7 cellular contexts compared by ENCODE assay signal in genomic region chr2:70085711-70086277, GRCh38. TPM values are rescaled to one million over a fixed set of nuclear protein-coding genes. Genes with fewer than 3 reads are reported as not detected.
DNase-seq lines count a peak whose midpoint lies in the region; TF ChIP-seq lines count a peak whose summit lies in the region.

No MANE protein-coding gene starts in this region.

- H3K27ac ChIP-seq in RWPE1, result peak overlapping the region; percentile 99
- peak overlapping the region; percentile 100 for H3K27ac ChIP-seq in trophoblast cell (ENCODE audit: low read depth, low read length)

- peak overlapping the region; percentile 99 for H4K91ac ChIP-seq in trophoblast cell (ENCODE audit: low read depth, low read length)

- no peaks in the 10 kb centered on the region for H3K27me3 ChIP-seq in H7 (ENCODE audit: control insufficient read depth, insufficient read depth, low read length)
- H3K27me3 ChIP-seq in trophoblast cell (ENCODE audit: insufficient read depth, low read length), result no peaks in the 10 kb centered on the region

- peak overlapping the region; percentile 81 for H4K12ac ChIP-seq in trophoblast cell (ENCODE audit: low read depth, low read length)

- peak overlapping the region; percentile 97 for H4K8ac ChIP-seq in trophoblast cell (ENCODE audit: low read depth, low read length)

- no peaks in the 10 kb centered on the region for H3K9me3 ChIP-seq in trophoblast cell (ENCODE audit: insufficient read depth, low read depth, low read length)

- CTCF ChIA-PET in RWPE1 (lab: Yijun Ruan, JAX), result interaction anchor here (0.9 kb wide), 1 partner anchor 57 kb away, joined by 4 read pairs; no protein-coding TSS in a partner anchor

- peak overlapping the region; percentile 93 for H3K9ac ChIP-seq in trophoblast cell (ENCODE audit: low read length)

- DNase-seq in H7 (peak; percentile 28), RWPE1 (ENCODE audit: low spot score) (no peak), epithelial cell of esophagus (ENCODE audit: low read depth) (no peak), trophoblast cell (no peak), inferior parietal cortex (ENCODE audit: extremely low spot score) (no peak), globus pallidus (ENCODE audit: low spot score) (no peak), KG1 (lab: John Stamatoyannopoulos, UW) (no peak)

- peaks cover 3 to 12% of the 10 kb centered on the region in 2 experiments for H3K4me1 ChIP-seq in trophoblast cell (ENCODE audit: control insufficient read depth in 1 of 2, insufficient read depth in 2 of 2, low read length in 2 of 2)

- no CpG with 5 or more reads among the region's 22 CpGs for WGBS in trophoblast cell (ENCODE audit: extremely low coverage, insufficient coverage, insufficient read length)

- H3K36me3 ChIP-seq in H7 (replicated peaks; ENCODE audit: control insufficient read depth, insufficient read depth, low read length), result peaks cover 18% of the 10 kb centered on the region
- H3K36me3 ChIP-seq in trophoblast cell (ENCODE audit: control insufficient read depth in 1 of 2, insufficient read depth in 2 of 2, low read length in 2 of 2), result peaks cover 9 to 11% of the 10 kb centered on the region in 2 experiments

- H3K23ac ChIP-seq in trophoblast cell (ENCODE audit: low read length), result no peak overlapping the region

- peak overlapping the region; percentile 93 for H2BK120ac ChIP-seq in trophoblast cell (ENCODE audit: insufficient read depth, low read length, poor library complexity)

- H3K79me2 ChIP-seq in trophoblast cell (ENCODE audit: control insufficient read depth, insufficient read depth, low read length, poor library complexity), result peaks cover 23% of the 10 kb centered on the region

- peak overlapping the region; percentile 79 for H3K4me3 ChIP-seq in H7 (ENCODE audit: insufficient read depth, low read depth, low read length)
- H3K4me3 ChIP-seq in epithelial cell of esophagus (ENCODE audit: low read length), result peak overlapping the region; percentile 46
- peak overlapping the region; percentile 60 for H3K4me3 ChIP-seq in trophoblast cell (ENCODE audit: low read depth, low read length)

- H3K4me2 ChIP-seq in trophoblast cell (ENCODE audit: low read length), result peak overlapping the region; percentile 57

- peaks cover 34% of the 10 kb centered on the region for H3K79me1 ChIP-seq in trophoblast cell (ENCODE audit: low read length)

- TF ChIP-seq CTCF in RWPE1 (conservative IDR thresholded peaks at IDR 0.05; ENCODE audit: low read depth) (no peak), epithelial cell of esophagus (IDR thresholded peaks at IDR 0.05; ENCODE audit: insufficient read depth, low read depth, low read length, missing control alignments) (no peak)

- H3K4ac ChIP-seq in trophoblast cell (ENCODE audit: low read depth, low read length), result peak overlapping the region; percentile 85

- POLR2A ChIA-PET in RWPE1 (lab: Yijun Ruan, JAX; ENCODE audit: low non-redundant PET), result interaction anchor here (0.6 to 1.8 kb wide), 4 partner anchors 56 to 171 kb away, joined by 4 to 6 read pairs (median 6); partner anchors contain the start of gene MXD1

- peak overlapping the region; percentile 88 for H3K14ac ChIP-seq in trophoblast cell (ENCODE audit: low read length)

- no peak overlapping the region for H2BK12ac ChIP-seq in trophoblast cell (ENCODE audit: low read length)

- H2AK5ac ChIP-seq in trophoblast cell (ENCODE audit: low read length), result peak overlapping the region; percentile 46

- peak overlapping the region; percentile 89 for H2BK5ac ChIP-seq in trophoblast cell (ENCODE audit: low read depth, low read length, poor library complexity)

- peak overlapping the region; percentile 99 for H3K18ac ChIP-seq in trophoblast cell (ENCODE audit: low read length)

- peak overlapping the region; percentile 92 for H2AFZ ChIP-seq in trophoblast cell (ENCODE audit: insufficient read depth, low read length, poor library complexity)

RNA-seq across cellular contexts. Expression of gene PCBP1, which starts 1.5 kb away (rescaled TPM):
- 52.6 and 63.2 TPM in 2 replicates for total RNA-seq in H7 (2014; rRNA removed; shearing (Covaris generic))
- 407 and 419 TPM in 2 replicates for polyA plus RNA-seq in trophoblast cell (2013)
